7 cellular contexts compared by ENCODE assay signal in the genomic region with DNA sequence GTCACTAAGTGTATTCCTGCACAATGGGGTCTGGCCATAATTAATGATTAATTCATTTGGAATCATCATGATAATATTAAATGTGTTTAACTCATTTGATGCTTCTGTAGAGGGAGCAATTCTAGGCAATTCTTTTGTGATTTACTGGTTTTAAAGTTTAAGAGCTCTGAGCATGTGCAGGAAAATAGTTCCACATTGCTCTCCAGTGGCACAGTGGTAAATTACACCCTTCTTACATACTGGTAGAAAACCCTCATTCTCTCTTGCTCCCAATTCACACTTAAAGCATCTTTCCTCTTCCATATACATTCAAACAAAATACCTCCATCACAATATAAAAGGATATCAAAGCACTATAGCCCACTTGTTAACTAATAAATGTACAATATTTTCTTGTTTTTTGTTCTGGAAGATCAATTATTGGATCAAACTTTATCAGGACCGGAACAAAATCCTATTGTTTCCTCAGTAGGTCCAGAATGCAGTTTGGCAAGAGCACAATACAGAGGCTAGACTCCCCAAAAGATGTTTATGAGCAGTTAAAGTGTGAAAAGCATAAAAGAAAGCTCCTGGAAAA.
DNase-seq lines count a peak whose midpoint lies in the region; ATAC-seq and TF ChIP-seq lines count a peak whose summit lies in the region.

No MANE protein-coding gene starts in this region.

- H3K4me1 Mint-ChIP-seq in stimulated activated naive B cell treated with anti-CD40 and anti-IgM and Interleukin-4, amounts not matched to agents 10 μg/mL and 1 μg/mL and 100 μg/mL, for 72 hours, result no peaks in the 10 kb centered on the region

- no peaks in the 10 kb centered on the region for H3K36me3 ChIP-seq in iPS DF 6.9 (ENCODE audit: control insufficient read depth, insufficient read depth, low read length)

- 0 out of 2 replicates have a peak, but pooled peaks cover 2% of the 10 kb centered on the region for H3K4me1 ChIP-seq in iPS DF 6.9 (ENCODE audit: control insufficient read depth, insufficient read depth, low read length)

- no peak overlapping the region for H3K4me3 ChIP-seq in GM12875 (ENCODE audit: low read depth, low read length)
- no peak overlapping the region for H3K4me3 ChIP-seq in iPS DF 6.9 (ENCODE audit: low read length)

- H3K36me3 Mint-ChIP-seq in stimulated activated naive B cell treated with anti-CD40 and anti-IgM and Interleukin-4, amounts not matched to agents 10 μg/mL and 1 μg/mL and 100 μg/mL, for 72 hours, result no peaks in the 10 kb centered on the region

- no peaks in the 10 kb centered on the region for H3K9me3 Mint-ChIP-seq in stimulated activated naive B cell treated with anti-CD40 and anti-IgM and Interleukin-4, amounts not matched to agents 10 μg/mL and 1 μg/mL and 100 μg/mL, for 72 hours

- no peak for ATAC-seq in stimulated activated naive B cell treated with anti-CD40 and anti-IgM and Interleukin-4, amounts not matched to agents 10 μg/mL and 1 μg/mL and 100 μg/mL, for 72 hours (replicated peaks)

- peak; percentile 4 for DNase-seq in HS-27A (ENCODE audit: low read depth)
- DNase-seq in RPMI8226, result peak; percentile 29
- peak; percentile 48 for DNase-seq in iPS DF 6.9 (ENCODE audit: low read depth, low spot score)
- no peak for DNase-seq in NCI-H1436 treated with DMSO at 0.1 percent for 48 hours (lab: John Stamatoyannopoulos, UW)
- DNase-seq in cerebellar nuclear complex (lab: John Stamatoyannopoulos, UW), result no peak
- DNase-seq in stimulated activated naive B cell treated with anti-CD40 and anti-IgM and Interleukin-4, amounts not matched to agents 10 μg/mL and 1 μg/mL and 100 μg/mL, for 72 hours, result no peak

- WGBS in iPS DF 6.9 (ENCODE audit: insufficient coverage, insufficient read length), result no CpG with 5 or more reads among the region's 1 CpG

- TF ChIP-seq CTCF in GM12875 (IDR thresholded peaks at IDR 0.05; ENCODE audit: borderline replicate concordance, insufficient read depth, low read depth, low read length), result peak; percentile 33; the same call in 1 of the 2 replicates

- H3K27ac Mint-ChIP-seq in stimulated activated naive B cell treated with anti-CD40 and anti-IgM and Interleukin-4, amounts not matched to agents 10 μg/mL and 1 μg/mL and 100 μg/mL, for 72 hours, result no peak overlapping the region

- no peaks in the 10 kb centered on the region for H3K27me3 Mint-ChIP-seq in stimulated activated naive B cell treated with anti-CD40 and anti-IgM and Interleukin-4, amounts not matched to agents 10 μg/mL and 1 μg/mL and 100 μg/mL, for 72 hours

- no peaks in the 10 kb centered on the region for H3K27me3 ChIP-seq in iPS DF 6.9 (ENCODE audit: control insufficient read depth, insufficient read depth, low read length)

- no peaks in the 10 kb centered on the region for H3K9me3 ChIP-seq in iPS DF 6.9 (ENCODE audit: control insufficient read depth, insufficient read depth, low read length)

- H3K27ac ChIP-seq in iPS DF 6.9 (ENCODE audit: low read length), result no peak overlapping the region

- H3K4me3 Mint-ChIP-seq in stimulated activated naive B cell treated with anti-CD40 and anti-IgM and Interleukin-4, amounts not matched to agents 10 μg/mL and 1 μg/mL and 100 μg/mL, for 72 hours, result no peak overlapping the region

Comparison
In these comparisons a context has a peak if more than half of its experiments do, and no peak if none do; other contexts are left out.
1. DNase-seq: peak in HS-27A (single experiment), RPMI8226 (single experiment) and iPS DF 6.9 (single experiment); none in NCI-H1436 treated with DMSO at 0.1 percent for 48 hours (single experiment), cerebellar nuclear complex (0 of 2) and stimulated activated naive B cell treated with anti-CD40 and anti-IgM and Interleukin-4, amounts not matched to agents 10 μg/mL and 1 μg/mL and 100 μg/mL, for 72 hours (single experiment).